In genomic region chr10:93032809-93033137, GRCh38 we compare ENCODE assay signal across 19 cellular contexts. TPM values are rescaled to one million over a fixed set of nuclear protein-coding genes. Genes with fewer than 3 reads are reported as not detected.
"Had no signal": no experiment of that assay in that cellular context is flagged by ENCODE, and none has a peak within 500 bp of the region (broad histone marks: within the 10 kb centered on the region; RNA-seq: fewer than 3 reads in every experiment).

No MANE protein-coding gene starts in this region.

- H2AFZ ChIP-seq: hepatocyte had no signal

- H3K9me3 ChIP-seq: right atrium auricular region had no signal

- H3K27me3 Mint-ChIP-seq: activated naive CD8-positive, alpha-beta T cell treated with anti-CD3 and anti-CD28 coated beads, Interleukin-2, amount 50 U/mL, for 24 hours; activated T-helper 17 cell treated with anti-CD3 and anti-CD28 coated beads, Interleukin-2, amount 50 U/mL, for 72 hours; progenitor cell of endocrine pancreas; type B pancreatic cell had no signal

- H3K36me3 ChIP-seq: cardiac muscle cell, right atrium auricular region had no signal

- H3K4me1 ChIP-seq: right atrium auricular region had no signal

- H3K4me3 Mint-ChIP-seq: activated naive CD8-positive, alpha-beta T cell treated with anti-CD3 and anti-CD28 coated beads, Interleukin-2, amount 50 U/mL, for 24 hours; activated T-helper 17 cell treated with anti-CD3 and anti-CD28 coated beads, Interleukin-2, amount 50 U/mL, for 72 hours; type B pancreatic cell had no signal

- H3K36me3 Mint-ChIP-seq: type B pancreatic cell had no signal

- H3K27ac Mint-ChIP-seq: activated naive CD8-positive, alpha-beta T cell treated with anti-CD3 and anti-CD28 coated beads, Interleukin-2, amount 50 U/mL, for 24 hours; activated T-helper 17 cell treated with anti-CD3 and anti-CD28 coated beads, Interleukin-2, amount 50 U/mL, for 72 hours; progenitor cell of endocrine pancreas; type B pancreatic cell had no signal

- H3K27me3 ChIP-seq: cardiac muscle cell, hepatocyte, right atrium auricular region had no signal

- DNase-seq: activated CD4-positive, alpha-beta T cell treated with anti-CD3 and anti-CD28 coated beads, Interleukin-2, amount 50 U/mL, for 1 hour; activated naive CD4-positive, alpha-beta T cell treated with Interleukin-2 at 50 U/mL for 16 hours; activated naive CD8-positive, alpha-beta T cell treated with anti-CD3 and anti-CD28 coated beads, Interleukin-2, amount 50 U/mL, for 24 hours; kidney; left ventricle myocardium superior; mesenchymal stem cell; stimulated activated CD4-positive, alpha-beta T cell treated with anti-CD3 and anti-CD28 coated beads, Interleukin-4, amount 100 ng/mL, for 4 hours; stimulated activated CD8-positive, alpha-beta memory T cell treated with anti-CD3 and anti-CD28 coated beads, Interleukin-4, amount 100 ng/mL, for 48 hours; stimulated activated naive CD8-positive, alpha-beta T cell treated with anti-CD3 and anti-CD28 coated beads, Interleukin-15, Interleukin-2, amounts not matched to agents 100 U/mL and 50 U/mL, for 24 hours had no signal

- H3K4me2 ChIP-seq: hepatocyte, smooth muscle cell had no signal

- H3K4me3 ChIP-seq: cardiac muscle cell, hepatocyte, right atrium auricular region, smooth muscle cell had no signal

- H3K27ac ChIP-seq: cardiac muscle cell, hepatocyte, right atrium auricular region had no signal

- H3K79me2 ChIP-seq: hepatocyte had no signal

- H3K4me1 Mint-ChIP-seq: activated naive CD8-positive, alpha-beta T cell treated with anti-CD3 and anti-CD28 coated beads, Interleukin-2, amount 50 U/mL, for 24 hours; activated T-helper 17 cell treated with anti-CD3 and anti-CD28 coated beads, Interleukin-2, amount 50 U/mL, for 72 hours had no signal

- H3K9me3 Mint-ChIP-seq: activated naive CD8-positive, alpha-beta T cell treated with anti-CD3 and anti-CD28 coated beads, Interleukin-2, amount 50 U/mL, for 24 hours; activated T-helper 17 cell treated with anti-CD3 and anti-CD28 coated beads, Interleukin-2, amount 50 U/mL, for 72 hours; type B pancreatic cell had no signal

- ATAC-seq: activated CD4-positive, CD25-positive, alpha-beta regulatory T cell treated with anti-CD3 and anti-CD28 coated beads, Interleukin-2, amount 50 U/mL, for 24 hours; activated naive CD8-positive, alpha-beta T cell treated with anti-CD3 and anti-CD28 coated beads, Interleukin-2, amount 50 U/mL, for 24 hours; activated T-helper 17 cell treated with anti-CD3 and anti-CD28 coated beads, Interleukin-2, amount 50 U/mL, for 72 hours; left ventricle myocardium superior; stimulated activated naive CD8-positive, alpha-beta T cell treated with anti-CD3 and anti-CD28 coated beads, Interleukin-15, Interleukin-2, amounts not matched to agents 100 U/mL and 50 U/mL, for 24 hours had no signal

RNA-seq across cellular contexts. Expression of gene CYP26C1, which starts 27.8 kb away (rescaled TPM):
- total RNA-seq: activated T-helper 17 cell treated with anti-CD3 and anti-CD28 coated beads, Interleukin-2, amount 50 U/mL, for 72 hours; hepatocyte; left ventricle myocardium superior; right atrium auricular region had no signal
- polyA plus RNA-seq: neural cell, smooth muscle cell had no signal

RNA-seq across cellular contexts. Expression of gene CYP26A1, which starts 40.9 kb away (rescaled TPM):
- total RNA-seq: left ventricle myocardium superior, right atrium auricular region, smooth muscle cell had no signal
- polyA plus RNA-seq: esophagus had no signal
